1 cellular context compared by ENCODE assay signal in genomic region chr12:53218551-53219114, GRCh38.
TF ChIP-seq lines count a peak whose summit lies in the region.

No MANE protein-coding gene starts in this region.

TF ChIP-seq in endothelial cell of umbilical vein, 7 proteins besides CTCF, POLR2A, EP300 and RAD21:
- no peak for TF ChIP-seq MYC (IDR thresholded peaks at IDR 0.05; ENCODE audit: low read depth, low read length)
- TF ChIP-seq JUN (IDR thresholded peaks at IDR 0.05; ENCODE audit: borderline replicate concordance, insufficient read depth, insufficient read length, low read depth), result no peak
- TF ChIP-seq FOS (IDR thresholded peaks at IDR 0.05; ENCODE audit: borderline replicate concordance, insufficient read depth, low read length), result no peak
- no peak for TF ChIP-seq EZH2 (IDR thresholded peaks at IDR 0.05; ENCODE audit: borderline replicate concordance, low read depth, low read length, severe bottlenecking)
- no peak for TF ChIP-seq MAX (IDR thresholded peaks at IDR 0.05; ENCODE audit: insufficient read depth, insufficient read length)
- TF ChIP-seq POLR2AphosphoS5 (IDR thresholded peaks at IDR 0.05; ENCODE audit: insufficient read depth, low read depth, low read length), result no peak
- no peak for TF ChIP-seq GATA2 (IDR thresholded peaks at IDR 0.05; ENCODE audit: insufficient read depth, insufficient read length, low read depth, low read length)
